8 cellular contexts compared by ENCODE assay signal in the genomic region with DNA sequence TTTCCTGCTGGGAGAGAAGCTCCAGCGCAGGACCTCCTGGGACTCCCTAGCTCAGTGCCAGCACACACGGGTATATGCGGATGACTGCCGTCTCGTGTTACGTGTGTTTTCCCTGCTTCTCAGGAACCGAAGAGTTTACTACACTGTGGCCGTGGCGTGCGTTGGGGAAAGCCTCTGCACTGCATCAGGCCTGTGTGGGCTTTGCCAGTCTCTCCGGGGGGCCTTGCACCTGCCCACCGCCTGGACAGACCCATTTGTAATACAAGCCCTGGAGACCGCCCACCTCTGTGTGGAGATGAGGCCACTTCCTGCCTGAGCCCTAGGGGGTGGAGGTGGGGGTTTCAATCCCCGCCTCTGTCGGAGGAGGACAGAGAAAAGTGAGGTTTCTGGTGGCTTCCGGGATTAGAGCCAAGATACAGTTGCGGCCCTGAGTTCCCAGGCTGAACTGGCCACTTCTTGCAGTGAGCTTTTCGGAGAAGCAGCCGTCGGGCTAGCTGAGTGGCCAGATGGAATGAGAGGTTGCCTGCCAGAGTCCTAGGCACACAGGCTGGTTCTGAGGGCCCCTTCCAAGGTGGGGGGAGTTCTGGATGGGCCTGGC. TPM values are rescaled to one million over a fixed set of nuclear protein-coding genes. Genes with fewer than 3 reads are reported as not detected.
A peak's percentile ranks its signal among the peaks of the same experiment; 100 is the strongest.
DNase-seq lines count a peak whose midpoint lies in the region; ATAC-seq and TF ChIP-seq lines count a peak whose summit lies in the region.

No MANE protein-coding gene starts in this region.

- H3K27me3 ChIP-seq in H7 (ENCODE audit: control insufficient read depth, insufficient read depth, low read length) (no peaks in the 10 kb centered on the region), MM.1S (replicated peaks; ENCODE audit: insufficient read depth, low read length) (no peaks in the 10 kb centered on the region), stomach smooth muscle (ENCODE audit: control insufficient read depth in 1 of 2, insufficient read depth in 2 of 2, low read length in 2 of 2) (no peaks in the 10 kb centered on the region), WERI-Rb-1 (ENCODE audit: insufficient read depth, low read depth, severe bottlenecking) (no peaks in the 10 kb centered on the region)

- H3K4me1 ChIP-seq in MM.1S (ENCODE audit: low read length): peaks cover 28% of the 10 kb centered on the region
- peaks cover 44% of the 10 kb centered on the region for H3K4me1 ChIP-seq in stomach smooth muscle (ENCODE audit: control insufficient read depth, insufficient read depth, low read length)

- ATAC-seq in activated CD4-positive, CD25-positive, alpha-beta regulatory T cell treated with anti-CD3 and anti-CD28 coated beads, Interleukin-2, amount 50 U/mL, for 24 hours: peak; percentile 37 to 57

- H3K4me3 ChIP-seq in H7 (ENCODE audit: insufficient read depth, low read depth, low read length) (no peak overlapping the region), MM.1S (ENCODE audit: low read length) (peak overlapping the region; percentile 48), stomach smooth muscle (ENCODE audit: low read length in 2 of 2) (no peak overlapping the region), WERI-Rb-1 (ENCODE audit: low read depth, low read length) (no peak overlapping the region)

- no peak for TF ChIP-seq CTCF in MM.1S (IDR thresholded peaks at IDR 0.05; ENCODE audit: low read length)
- TF ChIP-seq CTCF in WERI-Rb-1 (IDR thresholded peaks at IDR 0.05; ENCODE audit: low read depth, low read length): no peak

- no peak overlapping the region for H2AFZ ChIP-seq in MM.1S (ENCODE audit: low read length)

- H3K36me3 ChIP-seq in H7 (replicated peaks; ENCODE audit: control insufficient read depth, insufficient read depth, low read length) (no peaks in the 10 kb centered on the region), MM.1S (replicated peaks; ENCODE audit: insufficient read depth, low read length) (no peaks in the 10 kb centered on the region), stomach smooth muscle (ENCODE audit: control insufficient read depth in 2 of 2, insufficient read depth in 2 of 2, low read length in 2 of 2) (no peaks in the 10 kb centered on the region), WERI-Rb-1 (no peaks in the 10 kb centered on the region)

- H3K9me2 ChIP-seq in MM.1S (replicated peaks; ENCODE audit: insufficient read depth, low read length): no peaks in the 10 kb centered on the region

- H4K20me1 ChIP-seq in MM.1S (ENCODE audit: insufficient read depth, low read length): no peaks in the 10 kb centered on the region

- H3K9me3 ChIP-seq in MM.1S (replicated peaks; ENCODE audit: insufficient read depth, low read length): no peaks in the 10 kb centered on the region
- peaks cover 0 to 7% of the 10 kb centered on the region in 2 donors for H3K9me3 ChIP-seq in stomach smooth muscle (ENCODE audit: control insufficient read depth in 2 of 2, low read length in 2 of 2)
- no peaks in the 10 kb centered on the region for H3K9me3 ChIP-seq in WERI-Rb-1 (ENCODE audit: severe bottlenecking)

- no peak for DNase-seq in activated CD4-positive, CD25-positive, alpha-beta regulatory T cell (lab: John Stamatoyannopoulos, UW)
- DNase-seq in H7: peak; percentile 92
- peak; percentile 76 for DNase-seq in MM.1S
- DNase-seq in UCSD-AML1 (lab: John Stamatoyannopoulos, UW; ENCODE audit: unreplicated experiment): peak; percentile 28
- DNase-seq in glomerular visceral epithelial cell (ENCODE audit: extremely low spot score): peak; percentile 56
- DNase-seq in WERI-Rb-1: no peak

- peak overlapping the region; percentile 85 for H3K4me2 ChIP-seq in MM.1S (ENCODE audit: low read depth, low read length)

- H3K27ac ChIP-seq in MM.1S (ENCODE audit: low read length) (peak overlapping the region; percentile 94), stomach smooth muscle (ENCODE audit: low read length) (peak overlapping the region; percentile 37), WERI-Rb-1 (no peak overlapping the region)

- peaks cover 19% of the 10 kb centered on the region for H3F3A ChIP-seq in MM.1S (ENCODE audit: insufficient read depth, low read length)

- H3K9ac ChIP-seq in MM.1S (ENCODE audit: low read length) (peak overlapping the region; percentile 52; the same call in 1 of the 2 replicates), stomach smooth muscle (ENCODE audit: low read length in 2 of 2) (no peak overlapping the region)

- peaks cover 80% of the 10 kb centered on the region for H3K79me2 ChIP-seq in MM.1S (ENCODE audit: low read length)

RNA-seq across cellular contexts. Expression of gene GSE1, which starts 43.4 kb away (rescaled TPM):
- total RNA-seq in H7 (2014; rRNA removed; shearing (Covaris generic)): 52.5 and 73.6 TPM in 2 replicates

Comparison
In these comparisons a context has a peak if more than half of its experiments do, and no peak if none do; other contexts are left out.
1. DNase-seq: peak in H7 (single experiment), MM.1S (single experiment), UCSD-AML1 (single experiment) and glomerular visceral epithelial cell (single experiment); none in activated CD4-positive, CD25-positive, alpha-beta regulatory T cell (0 of 4) and WERI-Rb-1 (single experiment).